ENCODE assay signal across 1 cellular context in the genomic region with DNA sequence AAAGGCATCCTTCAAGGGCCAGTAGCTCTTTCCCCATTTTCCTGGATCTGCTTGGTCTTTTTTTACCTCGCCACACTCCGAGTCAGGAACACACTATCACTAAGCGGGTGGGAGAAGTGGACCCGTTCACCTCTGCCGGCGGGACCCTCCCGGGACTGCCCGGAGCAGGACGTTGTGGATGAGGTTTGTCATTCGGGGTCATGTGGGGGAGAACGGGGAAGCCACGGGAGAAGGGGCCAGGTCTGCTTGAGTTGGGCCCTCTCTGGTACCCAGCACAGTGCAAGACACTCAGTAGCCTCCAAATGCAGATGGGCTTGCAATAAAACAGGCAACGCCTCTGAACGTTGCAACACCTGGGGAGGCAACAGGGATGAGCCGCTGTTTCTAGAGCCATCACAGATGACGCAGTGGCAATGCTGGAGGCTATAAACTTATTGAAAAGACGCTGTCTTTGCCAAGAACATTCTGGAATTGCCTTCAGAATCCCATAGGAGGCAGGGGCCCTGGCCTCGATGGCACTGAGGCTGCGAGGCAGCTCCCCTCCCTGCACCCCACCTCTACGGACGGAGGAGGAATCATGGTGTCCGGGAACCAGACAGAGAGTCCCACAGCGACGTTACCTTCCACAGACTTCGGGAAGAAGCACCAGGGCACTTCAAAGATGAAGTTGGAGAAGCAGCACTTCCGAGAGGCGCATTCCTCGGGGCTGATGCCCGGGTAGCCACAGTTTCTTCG.
TF ChIP-seq lines count a peak whose summit lies in the region.

No MANE protein-coding gene starts in this region.

TF ChIP-seq in GM23338, 12 proteins besides CTCF, POLR2A, EP300 and RAD21:
- TF ChIP-seq ZNF331 (CRISPR knock-in tag; IDR thresholded peaks at IDR 0.05; ENCODE audit: low read depth) (no peak), POLR2AphosphoS5 (IDR thresholded peaks at IDR 0.05; ENCODE audit: low read depth) (no peak), EZH2phosphoT487 (IDR thresholded peaks at IDR 0.05; ENCODE audit: unreplicated experiment) (no peak)
